Comparison of ENCODE assay signal across 8 cellular contexts in the genomic region with DNA sequence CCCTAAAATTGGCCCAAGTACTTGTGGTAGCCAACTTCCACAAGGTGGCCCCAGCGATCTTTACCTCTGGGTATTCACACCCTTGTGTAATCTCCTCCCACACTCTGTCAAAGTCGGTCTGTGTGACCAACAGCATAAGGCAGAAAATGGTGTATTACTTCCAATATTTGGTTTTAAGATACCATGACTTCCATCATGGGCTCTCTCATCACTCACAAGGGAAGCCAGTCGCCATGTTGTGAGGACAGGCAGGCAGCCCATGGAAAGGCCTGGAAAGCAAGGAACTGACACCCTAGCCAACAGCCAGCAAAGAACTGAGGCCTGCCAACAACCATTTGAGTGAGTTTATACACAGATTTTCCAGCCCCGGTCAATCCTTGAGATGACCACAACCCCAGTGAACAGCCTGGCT.
DNase-seq lines count a peak whose midpoint lies in the region; ATAC-seq, FAIRE-seq and TF ChIP-seq lines count a peak whose summit lies in the region.

No MANE protein-coding gene starts in this region.

- no peak overlapping the region for H3K4me3 ChIP-seq in astrocyte of the spinal cord (ENCODE audit: low read depth, low read length)

- DNase-seq in NCI-H1694 treated with DMSO at 0.1 percent for 48 hours (lab: John Stamatoyannopoulos, UW) (peak; percentile 79), T-helper 9 cell (peak; percentile 53), astrocyte of the spinal cord (ENCODE audit: low read depth, low spot score) (peak; percentile 88), iPS-NIHi11 (ENCODE audit: low spot score) (peak; percentile 66)
- peak; percentile 83 for DNase-seq in stimulated activated CD4-positive, alpha-beta T cell treated with anti-CD3 and anti-CD28 coated beads, Interleukin-15, amount 100 ng/mL, for 24 hours

- FAIRE-seq in A204.1 (lab: Jason Lieb, UNC): peak; percentile 98

- ATAC-seq in GM18502 (IDR thresholded peaks at IDR 0.05; ENCODE audit: poor library complexity, unreplicated experiment): peak; percentile 97
- ATAC-seq in HG02885 (IDR thresholded peaks at IDR 0.05; ENCODE audit: poor library complexity, unreplicated experiment): peak; percentile 100

- peak; percentile 84 for TF ChIP-seq CTCF in astrocyte of the spinal cord (IDR thresholded peaks at IDR 0.05; ENCODE audit: low read depth, low read length)

- in situ Hi-C loops in astrocyte of the spinal cord (cut with HindIII; ENCODE audit: low sequenced_read_pairs): no loop called here
